ENCODE assay signal across 17 cellular contexts in the genomic region with DNA sequence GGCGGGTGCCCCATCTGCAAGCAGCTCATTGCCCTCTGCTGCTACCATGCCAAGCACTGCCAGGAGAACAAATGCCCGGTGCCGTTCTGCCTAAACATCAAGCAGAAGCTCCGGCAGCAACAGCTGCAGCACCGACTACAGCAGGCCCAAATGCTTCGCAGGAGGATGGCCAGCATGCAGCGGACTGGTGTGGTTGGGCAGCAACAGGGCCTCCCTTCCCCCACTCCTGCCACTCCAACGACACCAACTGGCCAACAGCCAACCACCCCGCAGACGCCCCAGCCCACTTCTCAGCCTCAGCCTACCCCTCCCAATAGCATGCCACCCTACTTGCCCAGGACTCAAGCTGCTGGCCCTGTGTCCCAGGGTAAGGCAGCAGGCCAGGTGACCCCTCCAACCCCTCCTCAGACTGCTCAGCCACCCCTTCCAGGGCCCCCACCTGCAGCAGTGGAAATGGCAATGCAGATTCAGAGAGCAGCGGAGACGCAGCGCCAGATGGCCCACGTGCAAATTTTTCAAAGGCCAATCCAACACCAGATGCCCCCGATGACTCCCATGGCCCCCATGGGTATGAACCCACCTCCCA. TPM values are rescaled to one million over a fixed set of nuclear protein-coding genes. Genes with fewer than 3 reads are reported as not detected.
DNase-seq lines count a peak whose midpoint lies in the region; ATAC-seq, FAIRE-seq and TF ChIP-seq lines count a peak whose summit lies in the region.
"Had no signal": no experiment of that assay in that cellular context is flagged by ENCODE, and none has a peak within 500 bp of the region (broad histone marks: within the 10 kb centered on the region; RNA-seq: fewer than 3 reads in every experiment).

No MANE protein-coding gene starts in this region.

- no peak overlapping the region for H2BK12ac ChIP-seq in trophoblast cell (ENCODE audit: low read length)

- no peaks in the 10 kb centered on the region for H3K27me3 ChIP-seq in PC-3 (ENCODE audit: low read length)
- H3K27me3 ChIP-seq in trophoblast cell (ENCODE audit: insufficient read depth, low read length), result no peaks in the 10 kb centered on the region
- H3K27me3 ChIP-seq in lower lobe of right lung (ENCODE audit: low read depth), result no peaks in the 10 kb centered on the region

- TSS peak; percentile 13 for BruUV-seq in Calu3 (replicated peaks; lab: Mats Ljungman, UMichigan)
- BruUV-seq in PC-3 (replicated peaks; lab: Mats Ljungman, UMichigan), result TSS peak; percentile 16

- peak overlapping the region; percentile 20 for H3K18ac ChIP-seq in trophoblast cell (ENCODE audit: low read length)

- H3K9ac ChIP-seq in PC-3 (ENCODE audit: low read length), result no peak overlapping the region
- H3K9ac ChIP-seq in trophoblast cell (ENCODE audit: low read length), result no peak overlapping the region

- DNase-seq in Calu3 (no peak), PC-3 (no peak), left lobe of liver (ENCODE audit: low spot score) (no peak), trophoblast cell (no peak), hippocampal formation (lab: John Stamatoyannopoulos, UW) (no peak), D721Med (ENCODE audit: insufficient read length, low spot score) (no peak), coronary artery (ENCODE audit: low spot score) (no peak), lower lobe of right lung (no peak)
- DNase-seq: ACHN; CD4-positive, CD25-positive, alpha-beta regulatory T cell; DMS79; NCI-H1092 treated with DMSO at 0.1 percent for 48 hours; NCI-H1694; NCI-H345; NCI-H526 treated with DMSO at 0.1 percent for 48 hours had no signal

- no peaks in the 10 kb centered on the region for H3K79me2 ChIP-seq in PC-3 (ENCODE audit: low read length)
- H3K79me2 ChIP-seq in trophoblast cell (ENCODE audit: control insufficient read depth, insufficient read depth, low read length, poor library complexity), result no peaks in the 10 kb centered on the region

- H4K20me1 ChIP-seq in PC-3 (ENCODE audit: low read length), result no peaks in the 10 kb centered on the region

- no peak overlapping the region for H3K27ac ChIP-seq in PC-3 (ENCODE audit: low read length)
- H3K27ac ChIP-seq in trophoblast cell (ENCODE audit: low read depth, low read length), result no peak overlapping the region
- H3K27ac ChIP-seq in coronary artery, result no peak overlapping the region
- no peak overlapping the region for H3K27ac ChIP-seq in lower lobe of right lung

- no peak overlapping the region for H3K14ac ChIP-seq in trophoblast cell (ENCODE audit: low read length)

- H3K4ac ChIP-seq in trophoblast cell (ENCODE audit: low read depth, low read length), result no peak overlapping the region

- no peak overlapping the region for H4K8ac ChIP-seq in trophoblast cell (ENCODE audit: low read depth, low read length)

- H2BK120ac ChIP-seq in trophoblast cell (ENCODE audit: insufficient read depth, low read length, poor library complexity), result no peak overlapping the region

- no peak overlapping the region for H2AFZ ChIP-seq in PC-3 (ENCODE audit: low read length)
- no peak overlapping the region for H2AFZ ChIP-seq in trophoblast cell (ENCODE audit: insufficient read depth, low read length, poor library complexity)

- H3K4me3 ChIP-seq in PC-3 (ENCODE audit: low read length), result no peak overlapping the region
- H3K4me3 ChIP-seq in trophoblast cell (ENCODE audit: low read depth, low read length), result no peak overlapping the region
- H3K4me3 ChIP-seq in coronary artery, result no peak overlapping the region
- H3K4me3 ChIP-seq in lower lobe of right lung, result no peak overlapping the region

- no peaks in the 10 kb centered on the region for H3K27me3 Mint-ChIP-seq in Calu3 (ENCODE audit: unreplicated experiment)
- H3K27me3 Mint-ChIP-seq: CD4-positive, CD25-positive, alpha-beta regulatory T cell had no signal

- peaks cover 65% of the 10 kb centered on the region for H3K36me3 Mint-ChIP-seq in Calu3 (ENCODE audit: insufficient read depth, unreplicated experiment)

- H3K4me1 ChIP-seq in PC-3 (ENCODE audit: insufficient read depth, low read length) (peaks cover 11% of the 10 kb centered on the region), trophoblast cell (ENCODE audit: control insufficient read depth in 1 of 2, insufficient read depth in 2 of 2, low read length in 2 of 2) (peaks cover 10 to 18% of the 10 kb centered on the region in 2 experiments), lower lobe of right lung (peaks cover 10% of the 10 kb centered on the region)

- WGBS in trophoblast cell (ENCODE audit: extremely low coverage, insufficient coverage, insufficient read length), result no CpG with 5 or more reads among the region's 15 CpGs

- intact Hi-C loops in Calu3 (cut with micrococcal nuclease; ENCODE audit: unreplicated experiment), result no loop called here
- intact Hi-C loops in PC-3 (cut with micrococcal nuclease), result no loop called here
- intact Hi-C loops in lower lobe of right lung (cut with DNase I), result no loop called here

- no peak overlapping the region for H3K23ac ChIP-seq in trophoblast cell (ENCODE audit: low read length)

- POLR2A ChIA-PET in PC-3 (lab: Charles Lee; ENCODE audit: unreplicated experiment), result no interaction called here

- no peak overlapping the region for H2BK5ac ChIP-seq in trophoblast cell (ENCODE audit: low read depth, low read length, poor library complexity)

- no peak overlapping the region for H2AK5ac ChIP-seq in trophoblast cell (ENCODE audit: low read length)

- H3K4me2 ChIP-seq in PC-3 (ENCODE audit: low read length), result no peak overlapping the region
- H3K4me2 ChIP-seq in trophoblast cell (ENCODE audit: low read length), result no peak overlapping the region

- H3K27ac Mint-ChIP-seq in Calu3 (ENCODE audit: unreplicated experiment), result no peak overlapping the region
- H3K27ac Mint-ChIP-seq: CD4-positive, CD25-positive, alpha-beta regulatory T cell had no signal

- H3K9me3 ChIP-seq in PC-3 (ENCODE audit: low read length) (no peaks in the 10 kb centered on the region), trophoblast cell (ENCODE audit: insufficient read depth, low read depth, low read length) (peaks cover 4% of the 10 kb centered on the region), lower lobe of right lung (no peaks in the 10 kb centered on the region)

- peaks cover 12% of the 10 kb centered on the region for H3K4me1 Mint-ChIP-seq in Calu3 (ENCODE audit: low read depth, unreplicated experiment)

- H3K4me3 Mint-ChIP-seq in Calu3 (ENCODE audit: low read depth, unreplicated experiment), result no peak overlapping the region
- H3K4me3 Mint-ChIP-seq: CD4-positive, CD25-positive, alpha-beta regulatory T cell had no signal

- H3K9me2 ChIP-seq in PC-3 (replicated peaks; ENCODE audit: low read length), result no peaks in the 10 kb centered on the region

- H3K36me3 ChIP-seq in PC-3 (ENCODE audit: low read depth, low read length), result peaks cover 25% of the 10 kb centered on the region
- peaks cover 40 to 47% of the 10 kb centered on the region in 2 experiments for H3K36me3 ChIP-seq in trophoblast cell (ENCODE audit: control insufficient read depth in 1 of 2, insufficient read depth in 2 of 2, low read length in 2 of 2)
- peaks cover 80% of the 10 kb centered on the region for H3K36me3 ChIP-seq in lower lobe of right lung

- ATAC-seq in PC-3, result no peak
- ATAC-seq in left lobe of liver, result peak; percentile 11
- no peak for ATAC-seq in lower lobe of right lung

- H3F3A ChIP-seq in PC-3 (ENCODE audit: low read length, unreplicated experiment), result no peaks in the 10 kb centered on the region

- TF ChIP-seq CTCF in Calu3 (IDR thresholded peaks at IDR 0.05; ENCODE audit: unreplicated experiment) (no peak), PC-3 (conservative IDR thresholded peaks at IDR 0.05; ENCODE audit: low read depth, low read length) (no peak), D721Med (IDR thresholded peaks at IDR 0.05; ENCODE audit: insufficient read depth, missing control alignments) (no peak), coronary artery (IDR thresholded peaks at IDR 0.05) (no peak), lower lobe of right lung (IDR thresholded peaks at IDR 0.05) (no peak)

- H4K91ac ChIP-seq in trophoblast cell (ENCODE audit: low read depth, low read length), result no peak overlapping the region

- H4K12ac ChIP-seq in trophoblast cell (ENCODE audit: low read depth, low read length), result no peak overlapping the region

- no peaks in the 10 kb centered on the region for H3K9me3 Mint-ChIP-seq in Calu3 (ENCODE audit: low read depth, unreplicated experiment)
- H3K9me3 Mint-ChIP-seq: CD4-positive, CD25-positive, alpha-beta regulatory T cell had no signal

- CTCF ChIA-PET in Calu3 (lab: Charles Lee) (interaction anchor here (0.5 kb wide), 1 partner anchor 469 kb away, joined by 5 read pairs; no protein-coding TSS in a partner anchor), PC-3 (lab: Charles Lee) (no interaction called here)

- no peaks in the 10 kb centered on the region for H3K79me1 ChIP-seq in trophoblast cell (ENCODE audit: low read length)

- FAIRE-seq in D721Med (lab: Jason Lieb, UNC), result no peak
- FAIRE-seq: GM12891, GM19239 had no signal

RNA-seq across cellular contexts. Expression of a gene that starts 28.0 kb away (rescaled TPM):
- total RNA-seq in Calu3 (2022) (27.0 and 28.2 TPM in 2 replicates), PC-3 (2014; rRNA removed) (22.7 and 33.8 TPM in 2 replicates), left lobe of liver (12.7 TPM), lower lobe of right lung (22.8 TPM)
- polyA plus RNA-seq in trophoblast cell (2013), result 9.8 and 10.5 TPM in 2 replicates
